18 cellular contexts compared by ENCODE assay signal in the genomic region with DNA sequence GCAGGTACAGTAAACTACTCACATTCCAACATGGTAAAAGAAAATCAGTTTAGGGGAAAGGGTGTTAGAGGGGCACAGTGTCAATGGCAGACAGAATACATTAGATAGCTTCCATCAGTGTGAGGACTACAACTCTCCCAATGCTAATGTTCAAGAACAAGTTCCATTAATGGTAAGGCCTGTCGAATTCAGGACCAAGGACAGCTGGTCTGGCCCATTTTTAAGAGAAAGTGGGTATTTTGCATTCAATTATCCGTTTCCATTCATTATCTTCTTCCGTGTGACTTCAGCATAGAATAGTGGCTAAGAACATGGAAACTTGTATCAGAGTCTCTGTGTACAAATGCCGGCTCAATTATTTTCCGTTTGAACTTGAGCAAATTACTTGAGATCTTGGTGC.
DNase-seq lines count a peak whose midpoint lies in the region; ATAC-seq, FAIRE-seq and TF ChIP-seq lines count a peak whose summit lies in the region.
"Had no signal": no experiment of that assay in that cellular context is flagged by ENCODE, and none has a peak within 500 bp of the region (broad histone marks: within the 10 kb centered on the region; RNA-seq: fewer than 3 reads in every experiment).

No MANE protein-coding gene starts in this region.

- H3K27me3 ChIP-seq in SK-N-SH (ENCODE audit: insufficient read depth) (no peaks in the 10 kb centered on the region), IMR-90 (ENCODE audit: control insufficient read depth, insufficient read depth, low read length) (no peaks in the 10 kb centered on the region), astrocyte (ENCODE audit: insufficient read depth, low read length) (no peaks in the 10 kb centered on the region), gastrocnemius medialis (no peaks in the 10 kb centered on the region)
- H3K27me3 ChIP-seq: hepatocyte had no signal

- H4K20me1 ChIP-seq in SK-N-SH (ENCODE audit: insufficient read depth) (peaks cover 100% of the 10 kb centered on the region), IMR-90 (ENCODE audit: insufficient read depth, low read length) (peaks cover 31% of the 10 kb centered on the region), astrocyte (ENCODE audit: insufficient read depth, low read length) (peaks cover 97% of the 10 kb centered on the region)

- dilution Hi-C loops in IMR-90 (cut with HindIII; ENCODE audit: low sequenced_read_pairs, unreplicated experiment): no loop called here

- no TSS peak for BruUV-seq in IMR-90 (replicated peaks; lab: Mats Ljungman, UMichigan)

- no peak overlapping the region for H2AK9ac ChIP-seq in IMR-90 (replicated peaks; ENCODE audit: low read depth, low read length, poor library complexity)

- H3K9ac ChIP-seq in SK-N-SH (no peak overlapping the region), IMR-90 (ENCODE audit: low read depth, low read length) (no peak overlapping the region), astrocyte (ENCODE audit: low read length) (no peak overlapping the region)

- H3K4me2 ChIP-seq in SK-N-SH: no peak overlapping the region
- no peak overlapping the region for H3K4me2 ChIP-seq in IMR-90 (ENCODE audit: low read depth, low read length)
- no peak overlapping the region for H3K4me2 ChIP-seq in astrocyte (ENCODE audit: low read length)
- H3K4me2 ChIP-seq: hepatocyte had no signal

- TF ChIP-seq RAD21 in SK-N-SH (IDR thresholded peaks at IDR 0.05; ENCODE audit: low read length): no peak
- TF ChIP-seq RAD21 in IMR-90 (IDR thresholded peaks at IDR 0.05; ENCODE audit: low read length): no peak

- no peak for TF ChIP-seq EP300 in SK-N-SH (IDR thresholded peaks at IDR 0.05; ENCODE audit: borderline replicate concordance in 1 of 2, low read depth in 1 of 2, low read length in 1 of 2)

- H3K27ac Mint-ChIP-seq in astrocyte (ENCODE audit: unreplicated experiment): no peak overlapping the region

- peaks cover 0 to 14% of the 10 kb centered on the region in 2 experiments for H3K36me3 ChIP-seq in SK-N-SH (replicated peaks in 1 of 2; ENCODE audit: control insufficient read depth in 1 of 2, insufficient read depth in 2 of 2, low read length in 1 of 2)
- no peaks in the 10 kb centered on the region for H3K36me3 ChIP-seq in IMR-90 (ENCODE audit: control insufficient read depth, insufficient read depth, low read length)
- no peaks in the 10 kb centered on the region for H3K36me3 ChIP-seq in astrocyte (ENCODE audit: insufficient read depth, low read length)
- H3K36me3 ChIP-seq in gastrocnemius medialis: no peaks in the 10 kb centered on the region
- H3K36me3 ChIP-seq: thoracic aorta had no signal

- no peak overlapping the region for H2AK5ac ChIP-seq in IMR-90 (ENCODE audit: low read depth, low read length)

- no peak overlapping the region for H2BK15ac ChIP-seq in IMR-90 (ENCODE audit: low read depth, low read length)

- H3K4me3 ChIP-seq in SK-N-SH (ENCODE audit: low read depth in 2 of 2, low read length in 1 of 2) (no peak overlapping the region), IMR-90 (ENCODE audit: insufficient read depth, low read depth, low read length) (no peak overlapping the region), astrocyte (ENCODE audit: insufficient read depth, low read depth, low read length) (no peak overlapping the region), gastrocnemius medialis (no peak overlapping the region)
- H3K4me3 ChIP-seq: hepatocyte, thoracic aorta had no signal

- in situ Hi-C loops in IMR-90 (cut with MboI; ENCODE audit: low sequenced_read_pairs): no loop called here
- in situ Hi-C loops in gastrocnemius medialis (cut with MboI; ENCODE audit: low sequenced_read_pairs in 4 of 4): no loop called here

- TF ChIP-seq POLR2A in IMR-90 (IDR thresholded peaks at IDR 0.05; ENCODE audit: low read depth, low read length): no peak
- TF ChIP-seq POLR2A in gastrocnemius medialis (IDR thresholded peaks at IDR 0.05): no peak

- H3K79me2 ChIP-seq in SK-N-SH (ENCODE audit: insufficient read depth): peaks cover 100% of the 10 kb centered on the region
- H3K79me2 ChIP-seq in astrocyte (ENCODE audit: insufficient read depth, low read length): peaks cover 84% of the 10 kb centered on the region

- intact Hi-C loops in IMR-90 (cut with micrococcal nuclease) (no loop called here), gastrocnemius medialis (cut with DNase I; ENCODE audit: low total_unique reads) (no loop called here)

- CTCF ChIA-PET in SK-N-SH (lab: Yijun Ruan, JAX): interaction anchor here (0.7 to 1.2 kb wide), 3 partner anchors 9 to 126 kb away, joined by 3 to 4 read pairs (median 3); no protein-coding TSS in a partner anchor
- CTCF ChIA-PET in IMR-90 (lab: Yijun Ruan, JAX): interaction anchor here (0.5 kb wide), 1 partner anchor 9 kb away, joined by 3 read pairs; no protein-coding TSS in a partner anchor

- 81% methylated on average over 5 of the region's 5 CpGs for WGBS in SK-N-SH (ENCODE audit: low lambda C conversion rate)
- whole genome bisulfite sequencing in IMR-90 (ENCODE audit: extremely low coverage in 2 of 2, insufficient read length in 1 of 2), 2 experiments: no CpG with 5 or more reads among the region's 5 CpGs

- no peaks in the 10 kb centered on the region for H3K9me2 ChIP-seq in SK-N-SH

- peaks cover 2% of the 10 kb centered on the region for H3K27me3 Mint-ChIP-seq in astrocyte (ENCODE audit: low read depth, unreplicated experiment)

- no peak for FAIRE-seq in astrocyte (lab: Jason Lieb, UNC)

- H3K36me3 Mint-ChIP-seq in astrocyte (ENCODE audit: low read depth, unreplicated experiment): peaks cover 3% of the 10 kb centered on the region

- H3K9me3 Mint-ChIP-seq in astrocyte (ENCODE audit: unreplicated experiment): no peaks in the 10 kb centered on the region

- no peak overlapping the region for H2AFZ ChIP-seq in SK-N-SH (ENCODE audit: low read depth)
- H2AFZ ChIP-seq in IMR-90 (replicated peaks; ENCODE audit: low read length, poor library complexity): no peak overlapping the region
- no peak overlapping the region for H2AFZ ChIP-seq in astrocyte (ENCODE audit: low read depth, low read length)
- H2AFZ ChIP-seq: hepatocyte had no signal

- H3K9me3 ChIP-seq in SK-N-SH (no peaks in the 10 kb centered on the region), IMR-90 (ENCODE audit: control insufficient read depth, insufficient read depth, low read length) (no peaks in the 10 kb centered on the region), astrocyte (ENCODE audit: insufficient read depth, low read depth, low read length) (no peaks in the 10 kb centered on the region), gastrocnemius medialis (no peaks in the 10 kb centered on the region)
- H3K9me3 ChIP-seq: thoracic aorta had no signal

- H3K4me3 Mint-ChIP-seq in astrocyte (ENCODE audit: unreplicated experiment): no peak overlapping the region

- POLR2A ChIA-PET in SK-N-SH (lab: Yijun Ruan, JAX): no interaction called here
- POLR2A ChIA-PET in IMR-90 (lab: Charles Lee; ENCODE audit: unreplicated experiment): no interaction called here

- no peak overlapping the region for H4K8ac ChIP-seq in IMR-90 (ENCODE audit: low read depth in 2 of 2, low read length in 2 of 2)

- H3F3A ChIP-seq in SK-N-SH (replicated peaks; ENCODE audit: insufficient read depth): peaks cover 30% of the 10 kb centered on the region

- no peak overlapping the region for H2BK120ac ChIP-seq in IMR-90 (ENCODE audit: low read depth, low read length)

- no peak overlapping the region for H4K5ac ChIP-seq in IMR-90 (ENCODE audit: low read depth, low read length)

- TF ChIP-seq CTCF in SK-N-SH (IDR thresholded peaks at IDR 0.05) (no peak), IMR-90 (conservative IDR thresholded peaks at IDR 0.05; ENCODE audit: low read depth, low read length) (no peak), astrocyte (IDR thresholded peaks at IDR 0.05; ENCODE audit: insufficient read depth, low read depth, low read length) (no peak), gastrocnemius medialis (IDR thresholded peaks at IDR 0.05 in 4 of 5, conservative IDR thresholded peaks at IDR 0.05 in 1 of 5) (no peak)

- no peak overlapping the region for H2BK5ac ChIP-seq in IMR-90 (ENCODE audit: low read depth, low read length, poor library complexity, severe bottlenecking)

- H4K91ac ChIP-seq in IMR-90 (ENCODE audit: insufficient read depth, low read depth, low read length): no peak overlapping the region

- H3K27ac ChIP-seq in SK-N-SH (ENCODE audit: low read depth in 2 of 2, low read length in 1 of 2): no peak overlapping the region; a peak in 1 of 4 replicates
- H3K27ac ChIP-seq in IMR-90 (ENCODE audit: insufficient read depth, low read length): no peak overlapping the region
- H3K27ac ChIP-seq in astrocyte (ENCODE audit: low read depth, low read length): no peak overlapping the region
- no peak overlapping the region for H3K27ac ChIP-seq in gastrocnemius medialis
- H3K27ac ChIP-seq: C4-2B, hepatocyte, thoracic aorta had no signal

- H3K4me1 Mint-ChIP-seq in astrocyte (ENCODE audit: low read depth, unreplicated experiment): peaks cover 29% of the 10 kb centered on the region

- DNase-seq in SK-N-SH (no peak), IMR-90 (peak; percentile 39), astrocyte (ENCODE audit: low read depth) (peak; percentile 41), lung microvascular endothelial cell (ENCODE audit: low read depth in 2 of 2) (peak; percentile 27 to 37), gastrocnemius medialis (no peak)
- DNase-seq in stimulated activated CD4-positive, alpha-beta T cell treated with anti-CD3 and anti-CD28 coated beads, Interleukin-4, amount 100 ng/mL, for 1 hour: no peak
- DNase-seq: activated effector memory CD4-positive, alpha-beta T cell treated with Interleukin-2 at 50 U/mL for 16 hours; kidney glomerular epithelial cell; midbrain; NCI-H1694; stimulated activated CD4-positive, alpha-beta T cell treated with anti-CD3 and anti-CD28 coated beads, Interleukin-12 subunit alpha, Interleukin-12 subunit beta, amount 100 ng/mL, for 4 hours; T-helper 1 cell had no signal

- H3K9me1 ChIP-seq in IMR-90 (ENCODE audit: insufficient read depth, low read length): peaks cover 11% of the 10 kb centered on the region

- no peak overlapping the region for H3K4ac ChIP-seq in IMR-90 (ENCODE audit: low read depth, low read length)

- H2BK20ac ChIP-seq in IMR-90 (ENCODE audit: low read depth, low read length): no peak overlapping the region

- ATAC-seq in SK-N-SH treated with all-trans-retinoic acid at 6 μM for 48 hours (no peak), IMR-90 (ENCODE audit: low read depth) (no peak), GM21737 (IDR thresholded peaks at IDR 0.05; ENCODE audit: unreplicated experiment) (no peak), gastrocnemius medialis (no peak)
- ATAC-seq: activated CD4-positive, CD25-positive, alpha-beta regulatory T cell treated with anti-CD3 and anti-CD28 coated beads, Interleukin-2, amount 50 U/mL, for 24 hours had no signal

- H3K79me1 ChIP-seq in IMR-90 (ENCODE audit: low read depth in 1 of 2, low read length in 2 of 2): peaks cover 19 to 55% of the 10 kb centered on the region in 2 experiments

- no peak overlapping the region for H3K56ac ChIP-seq in IMR-90 (ENCODE audit: extremely low read depth, insufficient read depth, low read length)

- peaks cover 7 to 66% of the 10 kb centered on the region in 2 experiments; a peak in 2 of 4 replicates for H3K4me1 ChIP-seq in SK-N-SH (ENCODE audit: control insufficient read depth in 1 of 2, insufficient read depth in 2 of 2, low read depth in 1 of 2, low read length in 1 of 2)
- H3K4me1 ChIP-seq in IMR-90 (ENCODE audit: control insufficient read depth, insufficient read depth, low read length): peaks cover 4% of the 10 kb centered on the region; the same call in 1 of the 2 replicates
- H3K4me1 ChIP-seq in astrocyte (ENCODE audit: insufficient read depth, low read length): peaks cover 29% of the 10 kb centered on the region
- H3K4me1 ChIP-seq in gastrocnemius medialis: peaks cover 10 to 19% of the 10 kb centered on the region in 2 donors

- H3K14ac ChIP-seq in IMR-90 (replicated peaks; ENCODE audit: low read depth, low read length): no peak overlapping the region

- no peak overlapping the region for H3K18ac ChIP-seq in IMR-90 (ENCODE audit: low read depth, low read length)

- H3K23ac ChIP-seq in IMR-90 (ENCODE audit: low read depth, low read length): no peak overlapping the region

Comparison
In these comparisons a context has a peak if more than half of its experiments do, and no peak if none do; other contexts are left out.
1. DNase-seq: peak in IMR-90 (single experiment), astrocyte (single experiment) and lung microvascular endothelial cell (2 of 2); none in SK-N-SH (single experiment), gastrocnemius medialis (0 of 2) and stimulated activated CD4-positive, alpha-beta T cell treated with anti-CD3 and anti-CD28 coated beads, Interleukin-4, amount 100 ng/mL, for 1 hour (single experiment).